18 cellular contexts compared by ENCODE assay signal in the genomic region with DNA sequence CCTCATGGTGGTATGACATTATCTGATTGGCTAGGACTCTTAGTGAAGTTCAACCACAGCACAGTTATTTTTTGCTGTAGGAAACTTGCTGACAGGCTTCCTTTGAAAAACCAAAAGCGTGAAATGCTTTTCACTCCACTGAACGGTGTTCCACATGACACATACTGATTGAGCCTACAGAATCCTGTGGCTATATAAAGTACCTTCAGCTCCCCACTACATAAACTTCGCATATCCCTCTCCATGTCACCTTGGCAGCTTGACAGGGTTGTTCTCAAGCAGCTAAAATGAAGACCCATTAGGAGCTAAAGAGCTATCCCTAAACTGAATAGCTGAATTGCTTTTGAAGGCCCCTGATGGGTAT.
A peak's percentile ranks its signal among the peaks of the same experiment; 100 is the strongest.
DNase-seq lines count a peak whose midpoint lies in the region; ATAC-seq, FAIRE-seq and TF ChIP-seq lines count a peak whose summit lies in the region.
"Had no signal": no experiment of that assay in that cellular context is flagged by ENCODE, and none has a peak within 500 bp of the region (broad histone marks: within the 10 kb centered on the region; RNA-seq: fewer than 3 reads in every experiment).

No MANE protein-coding gene starts in this region.

- H3K4me2 ChIP-seq in keratinocyte (ENCODE audit: control insufficient read depth, extremely low read depth, insufficient read depth, low read depth, low read length), result no peak overlapping the region
- peak overlapping the region; percentile 20 for H3K4me2 ChIP-seq in parathyroid adenoma (ENCODE audit: low read length)

- peaks cover 11% of the 10 kb centered on the region for H3K4me1 ChIP-seq in keratinocyte (ENCODE audit: control insufficient read depth, extremely low read depth, insufficient read depth, low read length)
- H3K4me1 ChIP-seq in parathyroid adenoma, result peaks cover 15% of the 10 kb centered on the region

- H2AFZ ChIP-seq in keratinocyte (ENCODE audit: control insufficient read depth, low read length) (no peak overlapping the region), parathyroid adenoma (no peak overlapping the region)
- H2AFZ ChIP-seq: GM23248 had no signal

- H3K9me1 ChIP-seq in keratinocyte (ENCODE audit: control insufficient read depth, extremely low read depth, insufficient read depth, low read length), result no peaks in the 10 kb centered on the region

- intact Hi-C loops in Right ventricle myocardium inferior (cut with DNase I) (no loop called here), left ventricle myocardium superior (cut with micrococcal nuclease) (no loop called here), sciatic nerve (cut with DNase I) (no loop called here)

- TF ChIP-seq CTCF in keratinocyte (optimal IDR thresholded peaks at IDR 0.05 in 1 of 3, IDR thresholded peaks at IDR 0.05 in 1 of 3, conservative IDR thresholded peaks at IDR 0.05 in 1 of 3; ENCODE audit: extremely low read depth in 1 of 3, insufficient read depth in 2 of 3, low read length in 3 of 3), result no peak
- TF ChIP-seq CTCF in parathyroid adenoma (IDR thresholded peaks at IDR 0.05), result no peak

- no peaks in the 10 kb centered on the region for H3K36me3 ChIP-seq in keratinocyte (ENCODE audit: control insufficient read depth in 2 of 2, extremely low read depth in 1 of 2, insufficient read depth in 2 of 2, low read length in 2 of 2)
- H3K36me3 ChIP-seq in parathyroid adenoma (ENCODE audit: control insufficient read depth, insufficient read depth, low read length), result no peaks in the 10 kb centered on the region

- no peaks in the 10 kb centered on the region for H3K79me2 ChIP-seq in keratinocyte (ENCODE audit: control insufficient read depth, insufficient read depth, low read length)
- no peaks in the 10 kb centered on the region for H3K79me2 ChIP-seq in parathyroid adenoma

- no peak for DNase-seq in Right ventricle myocardium inferior (ENCODE audit: missing footprints)
- no peak for DNase-seq in left ventricle myocardium superior
- peak; percentile 46 for DNase-seq in NCI-H1092 treated with DMSO at 0.1 percent for 48 hours (lab: John Stamatoyannopoulos, UW)
- DNase-seq in keratinocyte (ENCODE audit: low read depth, low spot score), result no peak
- DNase-seq in sciatic nerve (ENCODE audit: low spot score), result no peak
- no peak for DNase-seq in HTR-8/SVneo (ENCODE audit: insufficient read length, low spot score)
- DNase-seq: GDM1, GM23248, HCEC 1CT, NCI-H1048, NCI-H2081 treated with DMSO at 0.1 percent for 48 hours, NCI-H526 had no signal

- H3K9me3 ChIP-seq in keratinocyte (ENCODE audit: control insufficient read depth, low read depth, low read length) (no peaks in the 10 kb centered on the region), parathyroid adenoma (ENCODE audit: control insufficient read depth, low read length) (no peaks in the 10 kb centered on the region)

- no peak overlapping the region for H3K27ac ChIP-seq in keratinocyte (ENCODE audit: control insufficient read depth, insufficient read depth, low read length)
- H3K27ac ChIP-seq in parathyroid adenoma, result peak overlapping the region; percentile 35
- H3K27ac ChIP-seq: GM23248, HL-60 had no signal

- H3K27me3 ChIP-seq in keratinocyte (ENCODE audit: control insufficient read depth, extremely low read depth, insufficient read depth, low read length), result no peaks in the 10 kb centered on the region
- no peaks in the 10 kb centered on the region for H3K27me3 ChIP-seq in parathyroid adenoma (ENCODE audit: control insufficient read depth, insufficient read depth, low read length)

- peak; percentile 13 for FAIRE-seq in keratinocyte (lab: Jason Lieb, UNC)
- no peak for FAIRE-seq in HTR-8/SVneo (lab: Jason Lieb, UNC)
- FAIRE-seq: GM12891, GM18507, K562 had no signal

- dilution Hi-C loops in keratinocyte (cut with MboI; ENCODE audit: extremely low pct_ligation_motif_present, low sequenced_read_pairs), result no loop called here

- H4K20me1 ChIP-seq in keratinocyte (ENCODE audit: control insufficient read depth, extremely low read depth, insufficient read depth, low read length), result no peaks in the 10 kb centered on the region

- ATAC-seq in Right ventricle myocardium inferior (peak; percentile 26), left ventricle myocardium superior (no peak), HG03039 (IDR thresholded peaks at IDR 0.05; ENCODE audit: unreplicated experiment) (no peak), sciatic nerve (no peak)
- ATAC-seq: K562 had no signal

- H3K4me3 ChIP-seq in keratinocyte (ENCODE audit: control insufficient read depth in 2 of 3, extremely low read depth in 1 of 3, insufficient read depth in 2 of 3, low read depth in 1 of 3, low read length in 3 of 3), result no peak overlapping the region
- no peak overlapping the region for H3K4me3 ChIP-seq in parathyroid adenoma (ENCODE audit: low read depth, low read length)
- H3K4me3 ChIP-seq: GM23248, K562 had no signal

- H3K9ac ChIP-seq in keratinocyte (ENCODE audit: control insufficient read depth, extremely low read depth, insufficient read depth, low read length), result no peak overlapping the region
- H3K9ac ChIP-seq in parathyroid adenoma, result no peak overlapping the region
- H3K9ac ChIP-seq: GM23248 had no signal
